ENCODE assay signal across 20 cellular contexts in the genomic region with DNA sequence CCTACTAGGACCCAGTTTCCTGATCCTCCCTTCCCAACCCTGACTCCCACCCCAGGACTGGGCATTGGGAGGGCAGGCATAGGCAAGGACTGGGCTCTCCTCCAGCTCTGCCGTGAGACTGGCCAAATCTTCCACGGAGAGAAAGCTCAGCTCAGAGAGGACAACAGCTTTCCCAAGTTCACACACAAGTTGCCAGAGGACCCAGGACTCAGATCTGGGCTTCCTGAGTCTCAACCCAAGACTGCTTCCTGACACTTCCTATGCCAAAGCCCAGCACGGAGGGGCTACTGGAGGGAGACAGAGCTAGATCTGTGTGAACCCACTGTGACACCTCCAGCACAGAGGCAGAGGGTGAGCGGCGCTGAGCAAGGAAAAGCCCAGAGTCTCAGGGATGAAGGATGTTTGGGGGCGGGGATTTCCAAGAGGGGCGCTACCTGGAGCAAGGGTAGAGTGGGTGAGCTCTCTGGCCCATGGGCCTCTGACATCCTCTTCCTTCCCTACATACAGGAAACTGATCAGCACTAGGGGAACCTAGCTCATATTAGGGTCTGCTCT. TPM values are rescaled to one million over a fixed set of nuclear protein-coding genes. Genes with fewer than 3 reads are reported as not detected.
DNase-seq lines count a peak whose midpoint lies in the region; ATAC-seq, FAIRE-seq and TF ChIP-seq lines count a peak whose summit lies in the region.
"Had no signal": no experiment of that assay in that cellular context is flagged by ENCODE, and none has a peak within 500 bp of the region (broad histone marks: within the 10 kb centered on the region; RNA-seq: fewer than 3 reads in every experiment).

No MANE protein-coding gene starts in this region.

- H3K4me1 Mint-ChIP-seq in stimulated activated naive B cell treated with anti-CD40 and anti-IgM and Interleukin-4, amounts not matched to agents 10 μg/mL and 1 μg/mL and 100 μg/mL, for 72 hours = peaks cover 10 to 11% of the 10 kb centered on the region in 2 donors

- peak overlapping the region; percentile 61; the same call in 1 of the 2 replicates for H2BK20ac ChIP-seq in H1 (ENCODE audit: low read length)

- CTCF ChIA-PET in HepG2 (lab: Yijun Ruan, JAX; ENCODE audit: low intra/inter-chr PET ratio, low total read pairs) = no interaction called here
- CTCF ChIA-PET in H1 (lab: Charles Lee; ENCODE audit: partially characterized antibody) = interaction anchor here (0.6 to 14.4 kb wide), 6 partner anchors 9 to 255 kb away, joined by 3 to 207 read pairs (median 4); partner anchors contain the start of genes FOXD2 and PDZK1IP1

- H2BK120ac ChIP-seq in H1 (replicated peaks; ENCODE audit: low read depth, low read length) = no peak overlapping the region

- no peak overlapping the region for H3K14ac ChIP-seq in H1 (ENCODE audit: insufficient read length)

- no peak for DNase-seq in HepG2 (ENCODE audit: low spot score)
- DNase-seq in right lobe of liver = no peak
- no peak for DNase-seq in H1 (ENCODE audit: low read depth in 1 of 2, low spot score in 2 of 2)
- no peak for DNase-seq in cortex of kidney (lab: John Stamatoyannopoulos, UW)
- DNase-seq in GM12891 (ENCODE audit: insufficient read length, low spot score) = no peak
- DNase-seq in medulla oblongata (ENCODE audit: extremely low spot score) = no peak
- DNase-seq in stimulated activated naive B cell treated with anti-CD40 and anti-IgM and Interleukin-4, amounts not matched to agents 10 μg/mL and 1 μg/mL and 100 μg/mL, for 72 hours = no peak
- DNase-seq: AML-193, COR-L47, HFFc6, MM.1S, NCI-H1092 treated with DMSO at 0.1 percent for 48 hours, NCI-H2081 treated with DMSO at 0.1 percent for 48 hours, NCI-H510A treated with DMSO at 0.1 percent for 48 hours, NCI-H82, Peyer's patch, SHP77 treated with DMSO at 0.1 percent for 48 hours had no signal

- intact Hi-C loops in HepG2 (cut with micrococcal nuclease; ENCODE audit: unreplicated experiment) = no loop called here
- intact Hi-C loops in right lobe of liver (cut with DNase I) = loop anchor here in 1 of 2 donors (10.0 kb wide), 1 partner anchor 232 kb away; the partner anchor contains the start of gene FOXE3

- H3K9me3 ChIP-seq in HepG2 (ENCODE audit: low read length) (no peaks in the 10 kb centered on the region), right lobe of liver (no peaks in the 10 kb centered on the region), H1 (ENCODE audit: insufficient read depth in 2 of 2, low read depth in 1 of 2, low read length in 1 of 2) (no peaks in the 10 kb centered on the region), mucosa of stomach (ENCODE audit: control insufficient read depth, low read length) (no peaks in the 10 kb centered on the region)
- H3K9me3 ChIP-seq: Peyer's patch had no signal

- TF ChIP-seq EP300 in HepG2 (IDR thresholded peaks at IDR 0.05; ENCODE audit: low read depth in 2 of 2, low read length in 2 of 2) (no peak), HepG2 (CRISPR knock-in tag; IDR thresholded peaks at IDR 0.05; ENCODE audit: borderline replicate concordance) (no peak), H1 (IDR thresholded peaks at IDR 0.05; ENCODE audit: borderline replicate concordance in 1 of 2, low read depth in 2 of 2, low read length in 2 of 2) (no peak)

- H3K4me3 ChIP-seq in HepG2 (replicated peaks in 1 of 3; ENCODE audit: insufficient read depth in 1 of 3, low read depth in 2 of 3, low read length in 3 of 3) (peak overlapping the region in 1 of 3 experiments; percentile 18; a peak in 1 of 6 replicates), right lobe of liver (no peak overlapping the region), H1 (ENCODE audit: extremely low read depth in 1 of 4, insufficient read depth in 2 of 4, low read depth in 3 of 4, low read length in 4 of 4) (no peak overlapping the region), mucosa of stomach (ENCODE audit: low read length) (no peak overlapping the region)
- H3K4me3 ChIP-seq: Peyer's patch had no signal

- H4K20me1 ChIP-seq in HepG2 (ENCODE audit: insufficient read depth, low read length) = no peaks in the 10 kb centered on the region
- no peaks in the 10 kb centered on the region for H4K20me1 ChIP-seq in H1 (replicated peaks in 1 of 2; ENCODE audit: control insufficient read depth in 1 of 2, insufficient read depth in 2 of 2, low read length in 2 of 2)

- no peak overlapping the region for H2AFZ ChIP-seq in HepG2 (ENCODE audit: low read length)
- H2AFZ ChIP-seq in H1 (ENCODE audit: low read length) = no peak overlapping the region

- BruUV-seq in HepG2 (replicated peaks; lab: Mats Ljungman, UMichigan) = no TSS peak

- no peak overlapping the region for H3K56ac ChIP-seq in H1 (replicated peaks; ENCODE audit: insufficient read length, low read depth, low read length)

- no peak for TF ChIP-seq RAD21 in HepG2 (CRISPR knock-in tag; IDR thresholded peaks at IDR 0.05)
- TF ChIP-seq RAD21 in H1 (IDR thresholded peaks at IDR 0.05 in 1 of 2, conservative IDR thresholded peaks at IDR 0.05 in 1 of 2; ENCODE audit: low read depth in 2 of 2, low read length in 2 of 2) = no peak

- no peak overlapping the region for H3K23ac ChIP-seq in H1 (ENCODE audit: insufficient read length)

- H3K9ac ChIP-seq in HepG2 (ENCODE audit: insufficient read depth, low read depth, low read length) = peak overlapping the region; percentile 5; the same call in 1 of the 2 replicates
- no peak overlapping the region for H3K9ac ChIP-seq in H1 (replicated peaks in 1 of 4; ENCODE audit: extremely low read depth in 1 of 4, low read depth in 3 of 4, low read length in 3 of 4)
- H3K9ac ChIP-seq in mucosa of stomach (ENCODE audit: low read length) = peak overlapping the region; percentile 51

- peaks cover 85% of the 10 kb centered on the region for H3K4me1 ChIP-seq in HepG2 (ENCODE audit: insufficient read depth, low read length)
- H3K4me1 ChIP-seq in right lobe of liver = peaks cover 0 to 3% (median 0%) of the 10 kb centered on the region in 4 donors
- H3K4me1 ChIP-seq in H1 (replicated peaks in 1 of 4; ENCODE audit: control insufficient read depth in 3 of 4, insufficient read depth in 4 of 4, low read length in 3 of 4) = peaks cover 0 to 10% (median 2%) of the 10 kb centered on the region in 4 experiments; a peak in 4 of 7 replicates
- H3K4me1 ChIP-seq in mucosa of stomach (ENCODE audit: control insufficient read depth, insufficient read depth, low read length) = peaks cover 56% of the 10 kb centered on the region

- no peaks in the 10 kb centered on the region for H3K9me3 Mint-ChIP-seq in stimulated activated naive B cell treated with anti-CD40 and anti-IgM and Interleukin-4, amounts not matched to agents 10 μg/mL and 1 μg/mL and 100 μg/mL, for 72 hours
- H3K9me3 Mint-ChIP-seq: HFFc6 had no signal

- POLR2A ChIA-PET in HepG2 (lab: Yijun Ruan, JAX) = interaction anchor here (7.5 kb wide), 1 partner anchor 8 kb away, joined by 168 read pairs; the partner anchor contains the start of gene PDZK1IP1
- POLR2A ChIA-PET in H1 (lab: Charles Lee; ENCODE audit: partially characterized antibody) = interaction anchor here (1.5 kb wide), 1 partner anchor 41 kb away, joined by 3 read pairs; no protein-coding TSS in a partner anchor

- H3K4ac ChIP-seq in H1 (replicated peaks; ENCODE audit: insufficient read length, low read depth, low read length) = no peak overlapping the region

- H2BK15ac ChIP-seq in H1 (ENCODE audit: low read length) = no peak overlapping the region

- no peak overlapping the region for H2BK5ac ChIP-seq in H1 (ENCODE audit: low read depth, low read length)

- in situ Hi-C loops in HepG2 (cut with HindIII; ENCODE audit: extremely low pct_ligation_motif_present, low pct_unique_long_range_greater_than_20kb) = loop anchor here (25.0 kb wide), 1 partner anchor 530 kb away; no protein-coding TSS in a partner anchor

- H3K27me3 ChIP-seq in HepG2 (ENCODE audit: control insufficient read depth in 1 of 2, insufficient read depth in 2 of 2, low read length in 2 of 2) (no peaks in the 10 kb centered on the region; a peak in 1 of 5 replicates), right lobe of liver (no peaks in the 10 kb centered on the region), H1 (replicated peaks in 1 of 4; ENCODE audit: control insufficient read depth in 3 of 4, extremely low read depth in 1 of 4, insufficient read depth in 3 of 4, low read length in 3 of 4) (peaks cover 0 to 13% (median 12%) of the 10 kb centered on the region in 4 experiments; a peak in 5 of 7 replicates), mucosa of stomach (ENCODE audit: control insufficient read depth, insufficient read depth, low read length) (peaks cover 4% of the 10 kb centered on the region)
- H3K27me3 ChIP-seq: Peyer's patch had no signal

- peaks cover 9% of the 10 kb centered on the region; the same call in 1 of the 2 replicates for H3K23me2 ChIP-seq in H1 (ENCODE audit: low read depth, low read length)

- TF ChIP-seq CTCF in HepG2 (CRISPR knock-in tag; IDR thresholded peaks at IDR 0.05) (no peak), right lobe of liver (IDR thresholded peaks at IDR 0.05) (no peak), H1 (IDR thresholded peaks at IDR 0.05; ENCODE audit: control extremely low read depth in 1 of 3, insufficient read depth in 1 of 3, low read depth in 1 of 3, low read length in 3 of 3) (no peak)

- FAIRE-seq in HepG2 (lab: Jason Lieb, UNC) (no peak), H1 (lab: Jason Lieb, UNC) (no peak), GM12891 (lab: Jason Lieb, UNC) (no peak)

- no peaks in the 10 kb centered on the region for H3K36me3 Mint-ChIP-seq in stimulated activated naive B cell treated with anti-CD40 and anti-IgM and Interleukin-4, amounts not matched to agents 10 μg/mL and 1 μg/mL and 100 μg/mL, for 72 hours
- H3K36me3 Mint-ChIP-seq: CD14-positive monocyte had no signal

- ATAC-seq in HepG2 = no peak
- ATAC-seq in right lobe of liver = no peak
- no peak for ATAC-seq in stimulated activated naive B cell treated with anti-CD40 and anti-IgM and Interleukin-4, amounts not matched to agents 10 μg/mL and 1 μg/mL and 100 μg/mL, for 72 hours (replicated peaks)

- no peak overlapping the region for H3K4me3 Mint-ChIP-seq in stimulated activated naive B cell treated with anti-CD40 and anti-IgM and Interleukin-4, amounts not matched to agents 10 μg/mL and 1 μg/mL and 100 μg/mL, for 72 hours
- H3K4me3 Mint-ChIP-seq: CD14-positive monocyte, HFFc6 had no signal

- peak overlapping the region; percentile 99; the same call in 1 of the 2 replicates for H3K4me2 ChIP-seq in HepG2 (ENCODE audit: low read depth, low read length)
- H3K4me2 ChIP-seq in H1 (ENCODE audit: insufficient read depth in 1 of 2, low read depth in 2 of 2, low read length in 2 of 2) = no peak overlapping the region

- peaks cover 64 to 89% of the 10 kb centered on the region in 2 donors for H3K27me3 Mint-ChIP-seq in stimulated activated naive B cell treated with anti-CD40 and anti-IgM and Interleukin-4, amounts not matched to agents 10 μg/mL and 1 μg/mL and 100 μg/mL, for 72 hours

- H2AK5ac ChIP-seq in H1 (ENCODE audit: low read depth, low read length) = no peak overlapping the region

- no peak overlapping the region for H4K5ac ChIP-seq in H1 (ENCODE audit: insufficient read length, low read depth, low read length)

- no peaks in the 10 kb centered on the region for H3K36me3 ChIP-seq in HepG2 (replicated peaks in 1 of 2; ENCODE audit: control insufficient read depth in 1 of 2, insufficient read depth in 2 of 2, low read length in 2 of 2)
- H3K36me3 ChIP-seq in right lobe of liver = no peaks in the 10 kb centered on the region
- H3K36me3 ChIP-seq in H1 (ENCODE audit: control insufficient read depth in 2 of 4, insufficient read depth in 4 of 4, low read length in 3 of 4) = no peaks in the 10 kb centered on the region
- no peaks in the 10 kb centered on the region for H3K36me3 ChIP-seq in mucosa of stomach (ENCODE audit: control insufficient read depth, insufficient read depth, low read length)
- H3K36me3 ChIP-seq: Peyer's patch had no signal

- H3K27ac Mint-ChIP-seq in stimulated activated naive B cell treated with anti-CD40 and anti-IgM and Interleukin-4, amounts not matched to agents 10 μg/mL and 1 μg/mL and 100 μg/mL, for 72 hours = no peak overlapping the region
- H3K27ac Mint-ChIP-seq: CD14-positive monocyte had no signal

- H3K79me2 ChIP-seq in HepG2 (ENCODE audit: insufficient read depth, low read length) (no peaks in the 10 kb centered on the region), H1 (ENCODE audit: control insufficient read depth in 1 of 2, insufficient read depth in 2 of 2, low read length in 2 of 2) (no peaks in the 10 kb centered on the region)

- no peak overlapping the region for H4K91ac ChIP-seq in H1 (replicated peaks; ENCODE audit: insufficient read length, low read length)

- 0 out of 2 replicates have a peak overlapping the region, but pooled peaks have one; percentile 20 for H4K8ac ChIP-seq in H1 (ENCODE audit: extremely low read depth, insufficient read depth, low read length)

- H3K27ac ChIP-seq in HepG2 (ENCODE audit: extremely low read length, insufficient read depth, low read length) = no peak overlapping the region
- no peak overlapping the region for H3K27ac ChIP-seq in right lobe of liver
- H3K27ac ChIP-seq in H1 (ENCODE audit: low read depth, low read length) = no peak overlapping the region
- H3K27ac ChIP-seq: Peyer's patch had no signal

- no peak overlapping the region for H3K18ac ChIP-seq in H1 (ENCODE audit: extremely low read depth, low read length)

- no peak overlapping the region for H2BK12ac ChIP-seq in H1 (ENCODE audit: low read depth, low read length)

- 39% methylated on average over 6 of the region's 7 CpGs for WGBS in HepG2 (ENCODE audit: low lambda C conversion rate)
- 65% methylated on average over 6 of the region's 7 CpGs for whole genome bisulfite sequencing in right lobe of liver (ENCODE audit: insufficient coverage, low coverage, low lambda C conversion rate, missing lambda C conversion rate)
- 94% methylated on average over 7 of the region's 7 CpGs; no CpG with 5 or more reads in 1 of the 2 experiments for WGBS in H1 (ENCODE audit: extremely low coverage in 1 of 2, insufficient coverage in 1 of 2, insufficient read length in 1 of 2, insufficient replicate concordance in 2 of 2, low coverage in 1 of 2, low lambda C conversion rate in 2 of 2, missing lambda C conversion rate in 1 of 2), 2 experiments

- TF ChIP-seq POLR2A in HepG2 (IDR thresholded peaks at IDR 0.05; ENCODE audit: insufficient read depth in 1 of 2, low read depth in 2 of 2, low read length in 2 of 2) = no peak
- TF ChIP-seq POLR2A in right lobe of liver (IDR thresholded peaks at IDR 0.05) = no peak
- TF ChIP-seq POLR2A in H1 (IDR thresholded peaks at IDR 0.05; ENCODE audit: control extremely low read depth in 1 of 2, low read depth in 2 of 2, low read length in 2 of 2) = no peak
- TF ChIP-seq POLR2A in GM12891 (IDR thresholded peaks at IDR 0.05; ENCODE audit: low read depth, low read length) = no peak

- H3K79me1 ChIP-seq in H1 (ENCODE audit: low read depth, low read length) = no peaks in the 10 kb centered on the region

RNA-seq across cellular contexts. Expression of gene PDZK1IP1, which starts 7.1 kb away (rescaled TPM):
- total RNA-seq in HepG2 (2016; rRNA removed; fragmentation: Illumina TruSeq; extraction: Trizol) = 0.24 TPM in 1 of 2 replicates, not detected in the other
- total RNA-seq in HepG2 (2016; cell fraction: cytosol; rRNA removed; fragmentation: Illumina TruSeq; extraction: Trizol; ENCODE audit: low read depth) = not detected in 2 replicates
- total RNA-seq in HepG2 (2016; cell fraction: insoluble cytoplasmic fraction; rRNA removed; fragmentation: Illumina TruSeq; extraction: Trizol) = 0.25 and 0.35 TPM in 2 replicates
- not detected in 2 replicates for total RNA-seq in HepG2 (2016; cell fraction: membrane; rRNA removed; fragmentation: Illumina TruSeq; extraction: Trizol)
- total RNA-seq in HepG2 (2016; cell fraction: nucleus; rRNA removed; fragmentation: Illumina TruSeq; extraction: Trizol) = not detected in 2 replicates
- polyA plus RNA-seq in HepG2 (2011; rRNA removed) = 1.6 TPM in 2 replicates
- 1.1 and 2.0 TPM in 2 replicates for polyA plus RNA-seq in HepG2 (2011; cell fraction: cytosol; rRNA removed)
- 0.64 and 0.80 TPM in 2 replicates for polyA plus RNA-seq in HepG2 (2011; cell fraction: nucleus; rRNA removed)
- 2.0 and 2.5 TPM in 2 replicates for polyA plus RNA-seq in HepG2 (2012)
- polyA plus RNA-seq in HepG2 (2016; cell fraction: cytosol; fragmentation: Illumina TruSeq; extraction: Trizol; ENCODE audit: low read depth) = 0.17 and 0.35 TPM in 2 replicates
- polyA plus RNA-seq in HepG2 (2016; cell fraction: insoluble cytoplasmic fraction; fragmentation: Illumina TruSeq; extraction: Trizol; ENCODE audit: low read depth) = 0.29 TPM in 1 of 2 replicates, not detected in the other
- polyA plus RNA-seq in HepG2 (2016; cell fraction: membrane; fragmentation: Illumina TruSeq; extraction: Trizol; ENCODE audit: low read depth) = 0.27 and 0.50 TPM in 2 replicates
- polyA plus RNA-seq in HepG2 (2016; cell fraction: nucleus; fragmentation: Illumina TruSeq; extraction: Trizol; ENCODE audit: insufficient read depth, low read depth) = not detected in 2 replicates
- 0.46 TPM in 1 of 2 replicates, not detected in the other for polyA minus RNA-seq in HepG2 (2011; rRNA and poly(A)+ RNA removed; ENCODE audit: low replicate concordance)
- polyA minus RNA-seq in HepG2 (2011; cell fraction: cytosol; rRNA and poly(A)+ RNA removed) = 1.1 TPM in 1 of 2 replicates, not detected in the other
- polyA minus RNA-seq in HepG2 (2011; cell fraction: nucleus; rRNA and poly(A)+ RNA removed) = not detected in 2 replicates
- total RNA-seq in right lobe of liver = 10 to 100 TPM in 2 of 6 experiments, 1 to 10 TPM in 2, under 1 TPM in 2; 0.24 to 44.3 (median 5.4) TPM
- total RNA-seq in H1 (2021; fragmentation: NEBNext Ultra II Directional; extraction: Animal tissue kit (Norgen Biotek cat#: 25700)) = not detected in 2 replicates
- 0.17 TPM in 1 of 2 replicates, not detected in the other for polyA plus RNA-seq in H1 (2011; rRNA removed)
- polyA plus RNA-seq in H1 (2011; cell fraction: cytosol; rRNA removed) = not detected
- polyA plus RNA-seq in H1 (2011; cell fraction: nucleus; rRNA removed) = 0.20 TPM
- not detected in 4 replicates for polyA plus RNA-seq in H1 (2012, experiment 1 of 2)
- not detected for polyA plus RNA-seq in H1 (2012, experiment 2 of 2)
- not detected for polyA plus RNA-seq in H1 (2013, experiment 1 of 2)
- not detected for polyA plus RNA-seq in H1 (2013, experiment 2 of 2)
- polyA minus RNA-seq in H1 (2011; rRNA and poly(A)+ RNA removed) = not detected in 2 replicates
- polyA minus RNA-seq in H1 (2011; cell fraction: cytosol; rRNA and poly(A)+ RNA removed) = not detected
- polyA minus RNA-seq in H1 (2011; cell fraction: nucleus; rRNA and poly(A)+ RNA removed) = not detected
- polyA plus RNA-seq in GM12891 (2012; ENCODE audit: low read depth, missing spikeins) = not detected
- total RNA-seq: H4, HFFc6 had no signal

RNA-seq across cellular contexts. Expression of gene CYP4A22, which starts 45.5 kb away (rescaled TPM):
- total RNA-seq in HepG2 (2016; rRNA removed; fragmentation: Illumina TruSeq; extraction: Trizol) = not detected in 2 replicates
- not detected in 2 replicates for total RNA-seq in HepG2 (2016; cell fraction: cytosol; rRNA removed; fragmentation: Illumina TruSeq; extraction: Trizol; ENCODE audit: low read depth)
- total RNA-seq in HepG2 (2016; cell fraction: insoluble cytoplasmic fraction; rRNA removed; fragmentation: Illumina TruSeq; extraction: Trizol) = not detected in 2 replicates
- total RNA-seq in HepG2 (2016; cell fraction: membrane; rRNA removed; fragmentation: Illumina TruSeq; extraction: Trizol) = not detected in 2 replicates
- total RNA-seq in HepG2 (2016; cell fraction: nucleus; rRNA removed; fragmentation: Illumina TruSeq; extraction: Trizol) = not detected in 2 replicates
- polyA plus RNA-seq in HepG2 (2011; rRNA removed) = not detected in 2 replicates
- polyA plus RNA-seq in HepG2 (2011; cell fraction: cytosol; rRNA removed) = not detected in 2 replicates
- not detected in 2 replicates for polyA plus RNA-seq in HepG2 (2011; cell fraction: nucleus; rRNA removed)
- 0.08 TPM in 1 of 2 replicates, not detected in the other for polyA plus RNA-seq in HepG2 (2012)
- polyA plus RNA-seq in HepG2 (2016; cell fraction: cytosol; fragmentation: Illumina TruSeq; extraction: Trizol; ENCODE audit: low read depth) = not detected in 2 replicates
- polyA plus RNA-seq in HepG2 (2016; cell fraction: insoluble cytoplasmic fraction; fragmentation: Illumina TruSeq; extraction: Trizol; ENCODE audit: low read depth) = not detected in 2 replicates
- polyA plus RNA-seq in HepG2 (2016; cell fraction: membrane; fragmentation: Illumina TruSeq; extraction: Trizol; ENCODE audit: low read depth) = not detected in 2 replicates
- not detected in 2 replicates for polyA plus RNA-seq in HepG2 (2016; cell fraction: nucleus; fragmentation: Illumina TruSeq; extraction: Trizol; ENCODE audit: insufficient read depth, low read depth)
- polyA minus RNA-seq in HepG2 (2011; rRNA and poly(A)+ RNA removed; ENCODE audit: low replicate concordance) = 0.07 TPM in 1 of 2 replicates, not detected in the other
- polyA minus RNA-seq in HepG2 (2011; cell fraction: cytosol; rRNA and poly(A)+ RNA removed) = not detected in 2 replicates
- polyA minus RNA-seq in HepG2 (2011; cell fraction: nucleus; rRNA and poly(A)+ RNA removed) = not detected in 2 replicates
- total RNA-seq in right lobe of liver = 100 to 1,000 TPM in 1 of 6 experiments, 10 to 100 TPM in 5; 17.2 to 159 (median 48.9) TPM
- not detected in 2 replicates for total RNA-seq in H1 (2021; fragmentation: NEBNext Ultra II Directional; extraction: Animal tissue kit (Norgen Biotek cat#: 25700))
- polyA plus RNA-seq in H1 (2011; rRNA removed) = 0.03 TPM in 1 of 2 replicates, not detected in the other
- polyA plus RNA-seq in H1 (2011; cell fraction: cytosol; rRNA removed) = not detected
- polyA plus RNA-seq in H1 (2011; cell fraction: nucleus; rRNA removed) = not detected
- 0.08 TPM in 1 of 4 replicates, not detected in the others for polyA plus RNA-seq in H1 (2012, experiment 1 of 2)
- polyA plus RNA-seq in H1 (2012, experiment 2 of 2) = not detected
- not detected for polyA plus RNA-seq in H1 (2013, experiment 1 of 2)
- polyA plus RNA-seq in H1 (2013, experiment 2 of 2) = not detected
- polyA minus RNA-seq in H1 (2011; rRNA and poly(A)+ RNA removed) = not detected in 2 replicates
- not detected for polyA minus RNA-seq in H1 (2011; cell fraction: cytosol; rRNA and poly(A)+ RNA removed)
- not detected for polyA minus RNA-seq in H1 (2011; cell fraction: nucleus; rRNA and poly(A)+ RNA removed)
- not detected for polyA plus RNA-seq in GM12891 (2012; ENCODE audit: low read depth, missing spikeins)
- total RNA-seq: H4, HFFc6 had no signal
- polyA plus RNA-seq: CD14-positive monocyte had no signal

RNA-seq across cellular contexts. Expression of gene TAL1, which starts 49.3 kb away (rescaled TPM):
- total RNA-seq in HepG2 (2016; rRNA removed; fragmentation: Illumina TruSeq; extraction: Trizol) = not detected in 2 replicates
- total RNA-seq in HepG2 (2016; cell fraction: cytosol; rRNA removed; fragmentation: Illumina TruSeq; extraction: Trizol; ENCODE audit: low read depth) = not detected in 2 replicates
- total RNA-seq in HepG2 (2016; cell fraction: insoluble cytoplasmic fraction; rRNA removed; fragmentation: Illumina TruSeq; extraction: Trizol) = not detected in 2 replicates
- total RNA-seq in HepG2 (2016; cell fraction: membrane; rRNA removed; fragmentation: Illumina TruSeq; extraction: Trizol) = not detected in 2 replicates
- total RNA-seq in HepG2 (2016; cell fraction: nucleus; rRNA removed; fragmentation: Illumina TruSeq; extraction: Trizol) = not detected in 2 replicates
- 0.05 and 0.07 TPM in 2 replicates for polyA plus RNA-seq in HepG2 (2011; rRNA removed)
- 0.01 and 0.05 TPM in 2 replicates for polyA plus RNA-seq in HepG2 (2011; cell fraction: cytosol; rRNA removed)
- polyA plus RNA-seq in HepG2 (2011; cell fraction: nucleus; rRNA removed) = 0.09 and 0.10 TPM in 2 replicates
- polyA plus RNA-seq in HepG2 (2012) = 0.11 and 0.13 TPM in 2 replicates
- not detected in 2 replicates for polyA plus RNA-seq in HepG2 (2016; cell fraction: cytosol; fragmentation: Illumina TruSeq; extraction: Trizol; ENCODE audit: low read depth)
- polyA plus RNA-seq in HepG2 (2016; cell fraction: insoluble cytoplasmic fraction; fragmentation: Illumina TruSeq; extraction: Trizol; ENCODE audit: low read depth) = not detected in 2 replicates
- not detected in 2 replicates for polyA plus RNA-seq in HepG2 (2016; cell fraction: membrane; fragmentation: Illumina TruSeq; extraction: Trizol; ENCODE audit: low read depth)
- polyA plus RNA-seq in HepG2 (2016; cell fraction: nucleus; fragmentation: Illumina TruSeq; extraction: Trizol; ENCODE audit: insufficient read depth, low read depth) = not detected in 2 replicates
- polyA minus RNA-seq in HepG2 (2011; rRNA and poly(A)+ RNA removed; ENCODE audit: low replicate concordance) = 0.26 TPM in 1 of 2 replicates, not detected in the other
- not detected in 2 replicates for polyA minus RNA-seq in HepG2 (2011; cell fraction: cytosol; rRNA and poly(A)+ RNA removed)
- polyA minus RNA-seq in HepG2 (2011; cell fraction: nucleus; rRNA and poly(A)+ RNA removed) = not detected in 2 replicates
- total RNA-seq in right lobe of liver = 1 to 10 TPM in 4 of 6 experiments, under 1 TPM in 2; 0.43 to 4.5 (median 1.8) TPM
- total RNA-seq in H1 (2021; fragmentation: NEBNext Ultra II Directional; extraction: Animal tissue kit (Norgen Biotek cat#: 25700)) = 0.15 TPM in 1 of 2 replicates, not detected in the other
- 0.06 and 0.09 TPM in 2 replicates for polyA plus RNA-seq in H1 (2011; rRNA removed)
- polyA plus RNA-seq in H1 (2011; cell fraction: cytosol; rRNA removed) = 0.12 TPM
- 0.10 TPM for polyA plus RNA-seq in H1 (2011; cell fraction: nucleus; rRNA removed)
- 0.05 to 0.11 TPM (median 0.06 TPM) in 3 of 4 replicates, not detected in the other for polyA plus RNA-seq in H1 (2012, experiment 1 of 2)
- polyA plus RNA-seq in H1 (2012, experiment 2 of 2) = 0.05 TPM
- not detected for polyA plus RNA-seq in H1 (2013, experiment 1 of 2)
- polyA plus RNA-seq in H1 (2013, experiment 2 of 2) = 0.02 TPM
- polyA minus RNA-seq in H1 (2011; rRNA and poly(A)+ RNA removed) = 0.10 and 0.28 TPM in 2 replicates
- polyA minus RNA-seq in H1 (2011; cell fraction: cytosol; rRNA and poly(A)+ RNA removed) = not detected
- polyA minus RNA-seq in H1 (2011; cell fraction: nucleus; rRNA and poly(A)+ RNA removed) = not detected
- not detected for polyA plus RNA-seq in GM12891 (2012; ENCODE audit: low read depth, missing spikeins)
- total RNA-seq: HFFc6 had no signal

Comparison
In these comparisons a context has a peak if more than half of its experiments do, and no peak if none do; other contexts are left out.
1. RNA of gene CYP4A22, which starts 45.5 kb away (total RNA-seq): 17.2 to 159 TPM in right lobe of liver; not detected in HepG2 and not detected in H1; every median in the first group is over 10 times any median in the second.
2. H3K9ac ChIP-seq: peak in HepG2 (single experiment) and mucosa of stomach (single experiment); none in H1 (0 of 4).